In genomic region chr7:47594406-47594805, GRCh38 we compare ENCODE assay signal across 1 cellular context.
TF ChIP-seq lines count a peak whose summit lies in the region.

No MANE protein-coding gene starts in this region.

TF ChIP-seq in IMR-90, 13 proteins besides CTCF, POLR2A, EP300 and RAD21:
- TF ChIP-seq RCOR1 (IDR thresholded peaks at IDR 0.05; ENCODE audit: insufficient replicate concordance, low read length): no peak
- TF ChIP-seq MAFK (IDR thresholded peaks at IDR 0.05; ENCODE audit: low read depth, low read length): no peak
- TF ChIP-seq FOS (IDR thresholded peaks at IDR 0.05; ENCODE audit: low read depth, low read length): no peak
- no peak for TF ChIP-seq NFE2L2 (IDR thresholded peaks at IDR 0.05; ENCODE audit: low read depth, low read length)
- no peak for TF ChIP-seq CEBPB (IDR thresholded peaks at IDR 0.05; ENCODE audit: low read depth, low read length)
- TF ChIP-seq MXI1 (IDR thresholded peaks at IDR 0.05; ENCODE audit: borderline replicate concordance, low read depth, low read length): no peak
- no peak for TF ChIP-seq CHD1 (IDR thresholded peaks at IDR 0.05; ENCODE audit: low read depth, low read length)
- no peak for TF ChIP-seq RFX5 (IDR thresholded peaks at IDR 0.05; ENCODE audit: low read depth, low read length)
- TF ChIP-seq, protein P1, sequence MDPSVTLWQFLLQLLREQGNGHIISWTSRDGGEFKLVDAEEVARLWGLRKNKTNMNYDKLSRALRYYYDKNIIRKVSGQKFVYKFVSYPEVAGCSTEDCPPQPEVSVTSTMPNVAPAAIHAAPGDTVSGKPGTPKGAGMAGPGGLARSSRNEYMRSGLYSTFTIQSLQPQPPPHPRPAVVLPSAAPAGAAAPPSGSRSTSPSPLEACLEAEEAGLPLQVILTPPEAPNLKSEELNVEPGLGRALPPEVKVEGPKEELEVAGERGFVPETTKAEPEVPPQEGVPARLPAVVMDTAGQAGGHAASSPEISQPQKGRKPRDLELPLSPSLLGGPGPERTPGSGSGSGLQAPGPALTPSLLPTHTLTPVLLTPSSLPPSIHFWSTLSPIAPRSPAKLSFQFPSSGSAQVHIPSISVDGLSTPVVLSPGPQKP (IDR thresholded peaks at IDR 0.05; ENCODE audit: borderline replicate concordance, low read depth, low read length): no peak
- TF ChIP-seq USF2 (IDR thresholded peaks at IDR 0.05; ENCODE audit: low read depth, low read length): no peak
- no peak for TF ChIP-seq MAZ (IDR thresholded peaks at IDR 0.05; ENCODE audit: borderline replicate concordance, low read depth, low read length)
- no peak for TF ChIP-seq SMC3 (IDR thresholded peaks at IDR 0.05; ENCODE audit: low read depth, low read length)
- no peak for TF ChIP-seq BHLHE40 (IDR thresholded peaks at IDR 0.05; ENCODE audit: low read depth, low read length)
TF ChIP-seq in IMR-90: peak in this region for 0.
